In the genomic region with DNA sequence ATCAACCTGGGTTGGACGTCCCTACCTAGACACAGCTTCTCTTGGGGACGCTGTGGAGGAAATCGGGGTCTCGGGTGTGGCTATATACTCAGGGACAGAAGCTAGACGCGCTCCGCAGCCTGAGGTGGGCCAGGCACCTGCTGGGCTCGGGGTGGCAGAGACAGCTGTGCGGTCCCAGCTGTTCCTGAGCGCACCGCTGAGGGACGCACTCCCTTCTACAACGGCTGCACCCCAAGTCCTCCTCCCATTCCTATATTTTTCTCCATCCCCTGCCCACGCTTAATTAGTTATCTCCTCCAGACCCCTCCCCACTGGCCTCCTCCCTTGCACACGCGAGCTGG, we compare ENCODE assay signal across 22 cellular contexts. TPM values are rescaled to one million over a fixed set of nuclear protein-coding genes. Genes with fewer than 3 reads are reported as not detected.
A peak's percentile ranks its signal among the peaks of the same experiment; 100 is the strongest.
DNase-seq lines count a peak whose midpoint lies in the region; ATAC-seq and TF ChIP-seq lines count a peak whose summit lies in the region.
"Had no signal": no experiment of that assay in that cellular context is flagged by ENCODE, and none has a peak within 500 bp of the region (broad histone marks: within the 10 kb centered on the region; RNA-seq: fewer than 3 reads in every experiment).

No MANE protein-coding gene starts in this region.

- H3K27ac ChIP-seq in fibroblast of lung (ENCODE audit: insufficient read depth, low read length), result no peak overlapping the region

- H3K4me1 ChIP-seq in fibroblast of lung (ENCODE audit: control insufficient read depth, extremely low read depth, insufficient read depth, low read length), result no peaks in the 10 kb centered on the region

- H3K4me3 ChIP-seq in MG63, result peak overlapping the region; percentile 9; the same call in 1 of the 2 replicates
- peak overlapping the region in 2 of 4 experiments; percentile 20 to 34 for H3K4me3 ChIP-seq in fibroblast of lung (replicated peaks in 1 of 4; ENCODE audit: control extremely low read depth in 1 of 4, insufficient read depth in 1 of 4, low read depth in 3 of 4, low read length in 4 of 4)
- H3K4me3 ChIP-seq: K562 had no signal

- no peaks in the 10 kb centered on the region for H3K9me3 Mint-ChIP-seq in nephron progenitor cell
- H3K9me3 Mint-ChIP-seq: activated T-cell treated with anti-CD3 and anti-CD28 coated beads, Interleukin-2, amount 50 U/mL, for 4 hours had no signal

- H3K4me2 ChIP-seq in fibroblast of lung (ENCODE audit: extremely low read depth, insufficient read depth, low read length), result peak overlapping the region; percentile 36

- H3K36me3 ChIP-seq in MG63, result no peaks in the 10 kb centered on the region
- no peaks in the 10 kb centered on the region for H3K36me3 ChIP-seq in fibroblast of lung (ENCODE audit: control insufficient read depth, insufficient read depth, low read length)

- no peaks in the 10 kb centered on the region for H3K36me3 Mint-ChIP-seq in nephron progenitor cell (ENCODE audit: low read depth)
- H3K36me3 Mint-ChIP-seq: naive B cell had no signal

- TF ChIP-seq CTCF in fibroblast of lung (conservative IDR thresholded peaks at IDR 0.05 in 1 of 2, IDR thresholded peaks at IDR 0.05 in 1 of 2; ENCODE audit: low read depth in 1 of 2, low read length in 2 of 2), result peak in 1 of 2 donors; percentile 7
- no peak for TF ChIP-seq CTCF in nephron progenitor cell (IDR thresholded peaks at IDR 0.05)

- H3K4me1 Mint-ChIP-seq in nephron progenitor cell, result no peaks in the 10 kb centered on the region
- H3K4me1 Mint-ChIP-seq: naive B cell had no signal

- H3K9me3 ChIP-seq in MG63, result no peaks in the 10 kb centered on the region
- no peaks in the 10 kb centered on the region for H3K9me3 ChIP-seq in fibroblast of lung (ENCODE audit: control insufficient read depth, insufficient read depth, low read depth, low read length)

- peak overlapping the region; percentile 74 for H3K4me3 Mint-ChIP-seq in nephron progenitor cell
- H3K4me3 Mint-ChIP-seq: activated T-cell treated with anti-CD3 and anti-CD28 coated beads, Interleukin-2, amount 50 U/mL, for 4 hours; naive B cell had no signal

- H4K20me1 ChIP-seq in fibroblast of lung (ENCODE audit: control insufficient read depth, extremely low read depth, insufficient read depth, low read length), result no peaks in the 10 kb centered on the region

- H3K9ac ChIP-seq in fibroblast of lung (ENCODE audit: insufficient read depth, low read length), result no peak overlapping the region

- H3K27ac Mint-ChIP-seq in nephron progenitor cell, result no peak overlapping the region
- H3K27ac Mint-ChIP-seq: naive B cell had no signal

- H3K79me2 ChIP-seq in fibroblast of lung (ENCODE audit: control insufficient read depth, insufficient read depth, low read length), result no peaks in the 10 kb centered on the region

- H2AFZ ChIP-seq in fibroblast of lung (ENCODE audit: low read length), result no peak overlapping the region

- DNase-seq in COLO668 (lab: John Stamatoyannopoulos, UW; ENCODE audit: unreplicated experiment) (peak; percentile 41), MG63 (no peak), fibroblast of lung (ENCODE audit: low read depth in 2 of 2) (no peak), nephron progenitor cell (no peak), NCI-H226 (no peak), NCI-H345 (lab: John Stamatoyannopoulos, UW) (no peak), islet precursor cell (no peak)
- DNase-seq: activated CD4-positive, alpha-beta T cell treated with anti-CD3 and anti-CD28 coated beads, Interleukin-2, amount 50 U/mL, for 4 hours; activated T-cell treated with anti-CD3 and anti-CD28 coated beads, Interleukin-2, amount 50 U/mL, for 4 hours; erythroblast; GF-D8; left colon; naive B cell; NCI-H1105 treated with DMSO at 0.1 percent for 48 hours; NCI-H446 treated with DMSO at 0.1 percent for 48 hours; stimulated activated CD4-positive, alpha-beta T cell treated with anti-CD3 and anti-CD28 coated beads, Interleukin-1b, Interleukin-23, amount 100 ng/mL, for 48 hours; T1000 had no signal

- H3K27me3 ChIP-seq in MG63, result peaks cover 6% of the 10 kb centered on the region; the same call in 1 of the 2 replicates
- no peaks in the 10 kb centered on the region for H3K27me3 ChIP-seq in fibroblast of lung (ENCODE audit: control insufficient read depth, insufficient read depth, low read length)

- H3K27me3 Mint-ChIP-seq in nephron progenitor cell (ENCODE audit: low read depth, poor library complexity), result peaks cover 66% of the 10 kb centered on the region

- no peak for ATAC-seq in HG03159 (IDR thresholded peaks at IDR 0.05; ENCODE audit: unreplicated experiment)
- ATAC-seq: activated T-cell treated with anti-CD3 and anti-CD28 coated beads, Interleukin-2, amount 50 U/mL, for 4 hours; HCT116; K562; left colon had no signal

RNA-seq across cellular contexts. Expression of gene MTNR1B, which starts 0.2 kb away (rescaled TPM):
- not detected in 2 replicates for total RNA-seq in MG63 (2014; rRNA removed; shearing (Covaris generic); ENCODE audit: low replicate concordance)
- not detected in 2 replicates for total RNA-seq in fibroblast of lung
- polyA plus RNA-seq in fibroblast of lung, result 0.26 TPM in 1 of 2 replicates, not detected in the other
- polyA plus RNA-seq in fibroblast of lung (2012), result not detected in 2 replicates
- polyA minus RNA-seq in fibroblast of lung (ENCODE audit: low replicate concordance), result not detected in 2 replicates
- total RNA-seq: activated T-cell treated with anti-CD3 and anti-CD28 coated beads, Interleukin-2, amount 50 U/mL, for 4 hours; K562; left colon; renal cortical epithelial cell; subcutaneous adipose tissue had no signal
- polyA plus RNA-seq: K562 had no signal
